Comparison of ENCODE assay signal across 8 cellular contexts in genomic region chr16:589658-590159, GRCh38. TPM values are rescaled to one million over a fixed set of nuclear protein-coding genes. Genes with fewer than 3 reads are reported as not detected.
A peak's percentile ranks its signal among the peaks of the same experiment; 100 is the strongest.
DNase-seq lines count a peak whose midpoint lies in the region; ATAC-seq and TF ChIP-seq lines count a peak whose summit lies in the region.

Gene RAB40C (plus strand): TSS chr16:590066. CDS start chr16:590292, 226 bp downstream.

- peaks cover 0 to 54% (median 16%) of the 10 kb centered on the region in 4 donors for H3K4me1 Mint-ChIP-seq in CD4-positive, CD25-positive, alpha-beta regulatory T cell
- H3K4me1 Mint-ChIP-seq in dendritic cell treated with granulocyte-macrophage colony-stimulating factor and Interleukin-4, amounts not matched to agents 40 ng/mL and 50 ng/mL, for 4 days (ENCODE audit: low read depth), result peaks cover 60% of the 10 kb centered on the region

- peak within 1 kb of the TSS; percentile 93 to 99 (median 99) for H3K4me3 Mint-ChIP-seq in CD4-positive, CD25-positive, alpha-beta regulatory T cell
- peak within 1 kb of the TSS; percentile 93 for H3K4me3 Mint-ChIP-seq in dendritic cell treated with granulocyte-macrophage colony-stimulating factor and Interleukin-4, amounts not matched to agents 40 ng/mL and 50 ng/mL, for 4 days

- peaks cover 6% of the 10 kb centered on the region for H3K27me3 Mint-ChIP-seq in CD4-positive, CD25-positive, alpha-beta regulatory T cell
- H3K27me3 Mint-ChIP-seq in dendritic cell treated with granulocyte-macrophage colony-stimulating factor and Interleukin-4, amounts not matched to agents 40 ng/mL and 50 ng/mL, for 4 days, result peaks cover 16% of the 10 kb centered on the region

- TF ChIP-seq CTCF in liver (IDR thresholded peaks at IDR 0.05; ENCODE audit: low read depth, low read length, missing input control), result peak; percentile 19

- H3K4me1 ChIP-seq in CD4-positive, CD25-positive, alpha-beta regulatory T cell (ENCODE audit: control insufficient read depth, insufficient read depth, low read length, poor library complexity, severe bottlenecking), result peaks cover 33% of the 10 kb centered on the region
- peaks cover 23 to 75% (median 65%) of the 10 kb centered on the region in 4 donors for H3K4me1 ChIP-seq in liver (ENCODE audit: control insufficient read depth in 4 of 4, insufficient read depth in 4 of 4, low read length in 3 of 4)

- no peaks in the 10 kb centered on the region for H3K36me3 ChIP-seq in CD4-positive, CD25-positive, alpha-beta regulatory T cell (ENCODE audit: control insufficient read depth, insufficient read depth, low read length)
- no peaks in the 10 kb centered on the region for H3K36me3 ChIP-seq in liver (ENCODE audit: control insufficient read depth in 4 of 4, insufficient read depth in 3 of 4, low read depth in 1 of 4, low read length in 3 of 4)

- peak within 1 kb of the TSS; percentile 66 for H3K4me3 ChIP-seq in CD4-positive, CD25-positive, alpha-beta regulatory T cell (ENCODE audit: low read depth, low read length)
- peak within 1 kb of the TSS; percentile 89 to 92 (median 92) for H3K4me3 ChIP-seq in liver (ENCODE audit: low read depth in 1 of 3, low read length in 3 of 3)

- H3K9me3 Mint-ChIP-seq in CD4-positive, CD25-positive, alpha-beta regulatory T cell, result no peaks in the 10 kb centered on the region
- no peaks in the 10 kb centered on the region for H3K9me3 Mint-ChIP-seq in dendritic cell treated with granulocyte-macrophage colony-stimulating factor and Interleukin-4, amounts not matched to agents 40 ng/mL and 50 ng/mL, for 4 days

- WGBS in liver, result under 1% methylated on average over 61 of the region's 61 CpGs

- peaks cover 5% of the 10 kb centered on the region for H3K36me3 Mint-ChIP-seq in CD4-positive, CD25-positive, alpha-beta regulatory T cell
- H3K36me3 Mint-ChIP-seq in dendritic cell treated with granulocyte-macrophage colony-stimulating factor and Interleukin-4, amounts not matched to agents 40 ng/mL and 50 ng/mL, for 4 days (ENCODE audit: low read depth), result peaks cover 32% of the 10 kb centered on the region

- intact Hi-C loops in dendritic cell treated with granulocyte-macrophage colony-stimulating factor and Interleukin-4, amounts not matched to agents 40 ng/mL and 50 ng/mL, for 4 days (cut with micrococcal nuclease), result loop anchor here (1.0 kb wide), 2 partner anchors 47 to 60 kb away; partner anchors contain the start of genes METTL26 and WDR90

- DNase-seq in CD4-positive, CD25-positive, alpha-beta regulatory T cell, result peak; percentile 98 to 99 (median 99)
- DNase-seq in NCI-H748 treated with DMSO at 0.1 percent for 48 hours (lab: John Stamatoyannopoulos, UW), result peak; percentile 80
- DNase-seq in activated CD4-positive, alpha-beta T cell treated with anti-CD3 and anti-CD28 coated beads, Interleukin-2, amount 50 U/mL, for 4 hours, result peak; percentile 99 to 100
- DNase-seq in stimulated activated CD4-positive, alpha-beta T cell treated with anti-CD3 and anti-CD28 coated beads, Interleukin-4, amount 100 ng/mL, for 1 hour, result peak; percentile 99

- H3K27me3 ChIP-seq in CD4-positive, CD25-positive, alpha-beta regulatory T cell (ENCODE audit: control insufficient read depth, insufficient read depth, low read length), result no peaks in the 10 kb centered on the region
- no peaks in the 10 kb centered on the region for H3K27me3 ChIP-seq in liver (ENCODE audit: control insufficient read depth in 4 of 4, insufficient read depth in 4 of 4, low read length in 3 of 4)

- H3K27ac ChIP-seq in CD4-positive, CD25-positive, alpha-beta regulatory T cell (ENCODE audit: insufficient read depth, low read length, poor library complexity, severe bottlenecking), result peak within 1 kb of the TSS; percentile 92
- H3K27ac ChIP-seq in liver (ENCODE audit: low read depth in 1 of 2, low read length in 2 of 2), result peak within 1 kb of the TSS; percentile 94 to 97

- ATAC-seq in CD4-positive, CD25-positive, alpha-beta regulatory T cell (ENCODE audit: low read depth in 2 of 2), result peak; percentile 86 to 87
- ATAC-seq in GM19438 (IDR thresholded peaks at IDR 0.05; ENCODE audit: low read depth, unreplicated experiment) (peak; percentile 70), HG03565 (IDR thresholded peaks at IDR 0.05; ENCODE audit: unreplicated experiment) (peak; percentile 64)

- TF ChIP-seq RAD21 in liver (IDR thresholded peaks at IDR 0.05), result no peak

- no peaks in the 10 kb centered on the region for H3K9me3 ChIP-seq in CD4-positive, CD25-positive, alpha-beta regulatory T cell (ENCODE audit: control insufficient read depth in 2 of 2, low read length in 2 of 2)
- H3K9me3 ChIP-seq in liver (ENCODE audit: control insufficient read depth in 4 of 4, low read length in 3 of 4), result no peaks in the 10 kb centered on the region

- H3K9ac ChIP-seq in liver (ENCODE audit: low read depth in 1 of 2, low read length in 2 of 2), result peak within 1 kb of the TSS; percentile 52 to 97

- H3K27ac Mint-ChIP-seq in CD4-positive, CD25-positive, alpha-beta regulatory T cell, result peak within 1 kb of the TSS; percentile 96 to 99 (median 98)
- H3K27ac Mint-ChIP-seq in dendritic cell treated with granulocyte-macrophage colony-stimulating factor and Interleukin-4, amounts not matched to agents 40 ng/mL and 50 ng/mL, for 4 days, result peak within 1 kb of the TSS; percentile 99

TF ChIP-seq in liver, 16 proteins besides CTCF, POLR2A, EP300 and RAD21:
- TF ChIP-seq NR2F2 (IDR thresholded peaks at IDR 0.05) (no peak), SP1 (IDR thresholded peaks at IDR 0.05) (peak; percentile 82), FOXA2 (IDR thresholded peaks at IDR 0.05) (no peak), YY1 (IDR thresholded peaks at IDR 0.05) (peak; percentile 53), RXRA (IDR thresholded peaks at IDR 0.05) (peak in 1 of 2 donors; percentile 78)

RNA-seq across cellular contexts. Expression of gene RAB40C, which starts in this region (rescaled TPM):
- total RNA-seq in CD4-positive, CD25-positive, alpha-beta regulatory T cell, result 12.1 TPM
- polyA plus RNA-seq in CD4-positive, CD25-positive, alpha-beta regulatory T cell, result 1 to 10 TPM; 6.8 to 9.6 (median 8.2) TPM
- 10 to 100 TPM in 1 of 2 donors, 1 to 10 TPM in 1; 7.7 to 11.0 TPM for total RNA-seq in liver
- polyA plus RNA-seq in liver, result 10 to 100 TPM in 1 of 2 donors, 1 to 10 TPM in 1; 6.1 to 10.7 TPM

Comparison
In these comparisons a context has a peak if more than half of its experiments do, and no peak if none do; other contexts are left out.
1. Peak in every context shown above with its lines: DNase-seq, ATAC-seq, H3K4me3 ChIP-seq and H3K27ac ChIP-seq.